ENCODE assay signal across 8 cellular contexts in genomic region chr2:231674587-231675334, GRCh38. TPM values are rescaled to one million over a fixed set of nuclear protein-coding genes. Genes with fewer than 3 reads are reported as not detected.
DNase-seq lines count a peak whose midpoint lies in the region; ATAC-seq and TF ChIP-seq lines count a peak whose summit lies in the region.

No MANE protein-coding gene starts in this region.

- peak; percentile 81 for TF ChIP-seq CTCF in GM12864 (IDR thresholded peaks at IDR 0.05; ENCODE audit: low read depth, low read length, missing control alignments)

- peaks cover 19% of the 10 kb centered on the region for H3K4me1 Mint-ChIP-seq in activated CD4-positive, alpha-beta T cell treated with anti-CD3 and anti-CD28 coated beads, Interleukin-2, amount 10 ng/mL, durations not matched to agents 24 days and 14 days
- peaks cover 50% of the 10 kb centered on the region for H3K4me1 Mint-ChIP-seq in memory B cell

- H3K27me3 Mint-ChIP-seq in activated CD4-positive, alpha-beta T cell treated with anti-CD3 and anti-CD28 coated beads, Interleukin-2, amount 10 ng/mL, durations not matched to agents 24 days and 14 days = peaks cover 2% of the 10 kb centered on the region
- H3K27me3 Mint-ChIP-seq in memory B cell = no peaks in the 10 kb centered on the region

- DNase-seq in GM12864 (ENCODE audit: low read depth) = no peak
- DNase-seq in NCI-H345 (lab: John Stamatoyannopoulos, UW) = peak; percentile 60
- peak; percentile 91 for DNase-seq in activated CD4-positive, alpha-beta T cell treated with anti-CD3 and anti-CD28 coated beads, Interleukin-2, amount 10 ng/mL, durations not matched to agents 24 days and 14 days
- DNase-seq in ecto neural progenitor cell (ENCODE audit: low spot score) = peak; percentile 90
- DNase-seq in memory B cell (ENCODE audit: low spot score in 2 of 2) = peak; percentile 78 to 81
- DNase-seq in stimulated activated CD8-positive, alpha-beta memory T cell treated with anti-CD3 and anti-CD28 coated beads, Interleukin-2, amount 100 ng/mL, for 1 hour (ENCODE audit: low read depth in 2 of 2) = peak; percentile 14 to 38
- no peak for DNase-seq in LoVo (ENCODE audit: low spot score)

- H3K36me3 Mint-ChIP-seq in activated CD4-positive, alpha-beta T cell treated with anti-CD3 and anti-CD28 coated beads, Interleukin-2, amount 10 ng/mL, durations not matched to agents 24 days and 14 days (ENCODE audit: low read depth) = no peaks in the 10 kb centered on the region
- no peaks in the 10 kb centered on the region for H3K36me3 Mint-ChIP-seq in memory B cell

- peak overlapping the region; percentile 75 for H3K27ac Mint-ChIP-seq in activated CD4-positive, alpha-beta T cell treated with anti-CD3 and anti-CD28 coated beads, Interleukin-2, amount 10 ng/mL, durations not matched to agents 24 days and 14 days
- H3K27ac Mint-ChIP-seq in memory B cell = peak overlapping the region; percentile 99

- H3K9me3 Mint-ChIP-seq in activated CD4-positive, alpha-beta T cell treated with anti-CD3 and anti-CD28 coated beads, Interleukin-2, amount 10 ng/mL, durations not matched to agents 24 days and 14 days = no peaks in the 10 kb centered on the region
- H3K9me3 Mint-ChIP-seq in memory B cell = no peaks in the 10 kb centered on the region

- no peak overlapping the region for H3K4me3 ChIP-seq in GM12864 (ENCODE audit: low read depth, low read length)

- intact Hi-C loops in activated CD4-positive, alpha-beta T cell treated with anti-CD3 and anti-CD28 coated beads, Interleukin-2, amount 10 ng/mL, durations not matched to agents 24 days and 14 days (cut with micrococcal nuclease) = loop anchor here (1.0 kb wide), 3 partner anchors 12 to 62 kb away; no protein-coding TSS in a partner anchor

- ATAC-seq in HG02610 (IDR thresholded peaks at IDR 0.05; ENCODE audit: unreplicated experiment) (peak; percentile 30), memory B cell (ENCODE audit: low read depth) (peak; percentile 38)

- peak overlapping the region; percentile 34 for H3K4me3 Mint-ChIP-seq in activated CD4-positive, alpha-beta T cell treated with anti-CD3 and anti-CD28 coated beads, Interleukin-2, amount 10 ng/mL, durations not matched to agents 24 days and 14 days
- H3K4me3 Mint-ChIP-seq in memory B cell = peak overlapping the region; percentile 54

RNA-seq across cellular contexts. Expression of gene PTMA, which starts 33.6 kb away (rescaled TPM):
- 2,376 and 2,379 TPM in 2 replicates for total RNA-seq in activated CD4-positive, alpha-beta T cell treated with anti-CD3 and anti-CD28 coated beads, Interleukin-2, amount 10 ng/mL, durations not matched to agents 24 days and 14 days

Comparison
In these comparisons a context has a peak if more than half of its experiments do, and no peak if none do; other contexts are left out.
1. DNase-seq: peak in NCI-H345 (single experiment), activated CD4-positive, alpha-beta T cell treated with anti-CD3 and anti-CD28 coated beads, Interleukin-2, amount 10 ng/mL, durations not matched to agents 24 days and 14 days (single experiment), ecto neural progenitor cell (single experiment), memory B cell (2 of 2) and stimulated activated CD8-positive, alpha-beta memory T cell treated with anti-CD3 and anti-CD28 coated beads, Interleukin-2, amount 100 ng/mL, for 1 hour (2 of 2); none in GM12864 (single experiment) and LoVo (single experiment).